ENCODE assay signal across 21 cellular contexts in genomic region chr1:18464665-18465050, GRCh38. TPM values are rescaled to one million over a fixed set of nuclear protein-coding genes. Genes with fewer than 3 reads are reported as not detected.
DNase-seq lines count a peak whose midpoint lies in the region; ATAC-seq, FAIRE-seq and TF ChIP-seq lines count a peak whose summit lies in the region.
"Had no signal": no experiment of that assay in that cellular context is flagged by ENCODE, and none has a peak within 500 bp of the region (broad histone marks: within the 10 kb centered on the region; RNA-seq: fewer than 3 reads in every experiment).

No MANE protein-coding gene starts in this region.

- H3K56ac ChIP-seq in H1 (replicated peaks; ENCODE audit: insufficient read length, low read depth, low read length): no peak overlapping the region

- H3K4ac ChIP-seq in H1 (replicated peaks; ENCODE audit: insufficient read length, low read depth, low read length): no peak overlapping the region

- DNase-seq in LNCaP clone FGC (ENCODE audit: low read depth): peak; percentile 79
- DNase-seq in H1 (ENCODE audit: low read depth in 1 of 2, low spot score in 2 of 2): no peak
- DNase-seq in lower lobe of right lung: peak; percentile 60
- DNase-seq in suprapubic skin (ENCODE audit: low spot score in 2 of 2): no peak
- no peak for DNase-seq in hepatic stellate cell (ENCODE audit: low spot score)
- no peak for DNase-seq in NCI-H446 (lab: John Stamatoyannopoulos, UW)
- no peak for DNase-seq in GM19239 (ENCODE audit: insufficient read length, low spot score)
- DNase-seq: CD4-positive, alpha-beta memory T cell; effector memory CD4-positive, alpha-beta T cell; GF-D8; NCI-H524; SK-N-SH; stimulated activated CD4-positive, alpha-beta T cell treated with anti-CD3 and anti-CD28 coated beads, Interleukin-1b, Interleukin-23, amount 100 ng/mL, for 48 hours; testis had no signal

- ATAC-seq in lower lobe of right lung (peak; percentile 70 to 72), HG03460 (IDR thresholded peaks at IDR 0.05; ENCODE audit: unreplicated experiment) (no peak)
- ATAC-seq: stimulated activated effector memory CD8-positive, alpha-beta T cell treated with anti-CD3 and anti-CD28 coated beads, Interleukin-12 subunit alpha, Interleukin-12 subunit beta, amount 100 ng/mL, for 72 hours had no signal

- POLR2A ChIA-PET in H1 (lab: Charles Lee; ENCODE audit: partially characterized antibody): interaction anchor here (1.6 kb wide), 1 partner anchor 16 kb away, joined by 5 read pairs; the partner anchor contains the start of gene KLHDC7A

- no peak overlapping the region for H2BK12ac ChIP-seq in H1 (ENCODE audit: low read depth, low read length)

- no peaks in the 10 kb centered on the region for H3K79me2 ChIP-seq in H1 (ENCODE audit: control insufficient read depth in 1 of 2, insufficient read depth in 2 of 2, low read length in 2 of 2)

- H3K79me1 ChIP-seq in H1 (ENCODE audit: low read depth, low read length): no peaks in the 10 kb centered on the region

- 0 out of 2 replicates have a peak overlapping the region, but pooled peaks have one; percentile 5 for H2BK15ac ChIP-seq in H1 (ENCODE audit: low read length)

- H2BK20ac ChIP-seq in H1 (ENCODE audit: low read length): no peak overlapping the region

- no peak overlapping the region for H3K14ac ChIP-seq in H1 (ENCODE audit: insufficient read length)

- H3K4me2 ChIP-seq in H1 (ENCODE audit: insufficient read depth in 1 of 2, low read depth in 2 of 2, low read length in 2 of 2): no peak overlapping the region
- H3K4me2 ChIP-seq: SK-N-SH had no signal

- H4K91ac ChIP-seq in H1 (replicated peaks; ENCODE audit: insufficient read length, low read length): no peak overlapping the region

- H3K23ac ChIP-seq in H1 (ENCODE audit: insufficient read length): no peak overlapping the region

- no peaks in the 10 kb centered on the region for H3K27me3 ChIP-seq in H1 (replicated peaks in 1 of 4; ENCODE audit: control insufficient read depth in 3 of 4, extremely low read depth in 1 of 4, insufficient read depth in 3 of 4, low read length in 3 of 4)
- no peaks in the 10 kb centered on the region for H3K27me3 ChIP-seq in lower lobe of right lung (ENCODE audit: low read depth)
- H3K27me3 ChIP-seq in suprapubic skin: peaks cover 39% of the 10 kb centered on the region
- H3K27me3 ChIP-seq: testis had no signal

- H2BK5ac ChIP-seq in H1 (ENCODE audit: low read depth, low read length): no peak overlapping the region

- WGBS in H1 (ENCODE audit: extremely low coverage in 1 of 2, insufficient coverage in 1 of 2, insufficient read length in 1 of 2, insufficient replicate concordance in 2 of 2, low coverage in 1 of 2, low lambda C conversion rate in 2 of 2, missing lambda C conversion rate in 1 of 2), 2 experiments: 88% methylated on average over 8 of the region's 8 CpGs; no CpG with 5 or more reads in 1 of the 2 experiments
- 73% methylated on average over 6 of the region's 8 CpGs for WGBS in suprapubic skin

- no peaks in the 10 kb centered on the region for H3K9me3 ChIP-seq in H1 (ENCODE audit: insufficient read depth in 2 of 2, low read depth in 1 of 2, low read length in 1 of 2)
- no peaks in the 10 kb centered on the region for H3K9me3 ChIP-seq in lower lobe of right lung
- no peaks in the 10 kb centered on the region for H3K9me3 ChIP-seq in suprapubic skin
- H3K9me3 ChIP-seq: SK-N-SH, testis had no signal

- H3K4me3 ChIP-seq in LNCaP clone FGC (ENCODE audit: low read depth, low read length) (no peak overlapping the region), H1 (ENCODE audit: extremely low read depth in 1 of 4, insufficient read depth in 2 of 4, low read depth in 3 of 4, low read length in 4 of 4) (no peak overlapping the region), lower lobe of right lung (no peak overlapping the region), suprapubic skin (no peak overlapping the region)
- H3K4me3 ChIP-seq: testis had no signal

- no peaks in the 10 kb centered on the region for H3K23me2 ChIP-seq in H1 (ENCODE audit: low read depth, low read length)

- H4K8ac ChIP-seq in H1 (ENCODE audit: extremely low read depth, insufficient read depth, low read length): no peak overlapping the region

- H2BK120ac ChIP-seq in H1 (replicated peaks; ENCODE audit: low read depth, low read length): no peak overlapping the region

- H3K36me3 ChIP-seq in H1 (ENCODE audit: control insufficient read depth in 2 of 4, insufficient read depth in 4 of 4, low read length in 3 of 4) (no peaks in the 10 kb centered on the region), lower lobe of right lung (no peaks in the 10 kb centered on the region), suprapubic skin (no peaks in the 10 kb centered on the region)

- no peak overlapping the region for H2AFZ ChIP-seq in H1 (ENCODE audit: low read length)

- no peak overlapping the region for H3K9ac ChIP-seq in H1 (replicated peaks in 1 of 4; ENCODE audit: extremely low read depth in 1 of 4, low read depth in 3 of 4, low read length in 3 of 4)
- H3K9ac ChIP-seq: SK-N-SH had no signal

- H4K20me1 ChIP-seq in H1 (replicated peaks in 1 of 2; ENCODE audit: control insufficient read depth in 1 of 2, insufficient read depth in 2 of 2, low read length in 2 of 2): no peaks in the 10 kb centered on the region

- CTCF ChIA-PET in H1 (lab: Charles Lee; ENCODE audit: partially characterized antibody): interaction anchor here (0.9 to 1.5 kb wide), 6 partner anchors 21 to 142 kb away, joined by 3 to 5 read pairs (median 3); no protein-coding TSS in a partner anchor

- FAIRE-seq in H1 (lab: Jason Lieb, UNC) (no peak), GM19239 (lab: Jason Lieb, UNC) (no peak)

- H3K4me1 ChIP-seq in H1 (replicated peaks in 1 of 4; ENCODE audit: control insufficient read depth in 3 of 4, insufficient read depth in 4 of 4, low read length in 3 of 4): no peaks in the 10 kb centered on the region; a peak in 1 of 7 replicates
- no peaks in the 10 kb centered on the region for H3K4me1 ChIP-seq in lower lobe of right lung
- peaks cover 6% of the 10 kb centered on the region for H3K4me1 ChIP-seq in suprapubic skin
- H3K4me1 ChIP-seq: testis had no signal

- H2AK5ac ChIP-seq in H1 (ENCODE audit: low read depth, low read length): no peak overlapping the region

- no peak overlapping the region for H4K5ac ChIP-seq in H1 (ENCODE audit: insufficient read length, low read depth, low read length)

- no peak for TF ChIP-seq POLR2A in H1 (IDR thresholded peaks at IDR 0.05; ENCODE audit: control extremely low read depth in 1 of 2, low read depth in 2 of 2, low read length in 2 of 2)
- TF ChIP-seq POLR2A in suprapubic skin (IDR thresholded peaks at IDR 0.05): no peak

- no peak for TF ChIP-seq RAD21 in H1 (IDR thresholded peaks at IDR 0.05 in 1 of 2, conservative IDR thresholded peaks at IDR 0.05 in 1 of 2; ENCODE audit: low read depth in 2 of 2, low read length in 2 of 2)

- TF ChIP-seq EP300 in H1 (IDR thresholded peaks at IDR 0.05; ENCODE audit: borderline replicate concordance in 1 of 2, low read depth in 2 of 2, low read length in 2 of 2): no peak
- no peak for TF ChIP-seq EP300 in suprapubic skin (IDR thresholded peaks at IDR 0.05)

- H3K27ac ChIP-seq in H1 (ENCODE audit: low read depth, low read length): no peak overlapping the region
- H3K27ac ChIP-seq in lower lobe of right lung: no peak overlapping the region
- peak overlapping the region; percentile 57 for H3K27ac ChIP-seq in suprapubic skin
- H3K27ac ChIP-seq: testis had no signal

- H3K18ac ChIP-seq in H1 (ENCODE audit: extremely low read depth, low read length): no peak overlapping the region

- TF ChIP-seq CTCF in LNCaP clone FGC (IDR thresholded peaks at IDR 0.05; ENCODE audit: control insufficient read depth, extremely low read depth, insufficient read depth) (no peak), H1 (IDR thresholded peaks at IDR 0.05; ENCODE audit: control extremely low read depth in 1 of 3, insufficient read depth in 1 of 3, low read depth in 1 of 3, low read length in 3 of 3) (no peak), lower lobe of right lung (IDR thresholded peaks at IDR 0.05) (no peak), suprapubic skin (IDR thresholded peaks at IDR 0.05) (no peak)

- intact Hi-C loops in lower lobe of right lung (cut with DNase I): no loop called here

TF ChIP-seq in H1, 55 proteins besides CTCF, POLR2A, EP300 and RAD21 (continues in another document):
- TF ChIP-seq KDM1A (IDR thresholded peaks at IDR 0.05; ENCODE audit: borderline replicate concordance, low read length) (no peak), USF2 (IDR thresholded peaks at IDR 0.05; ENCODE audit: low read length) (no peak), ASH2L (IDR thresholded peaks at IDR 0.05; ENCODE audit: low read length) (no peak), GABPA (IDR thresholded peaks at IDR 0.05; ENCODE audit: borderline replicate concordance, insufficient read depth, low read length) (no peak), RBBP5 (IDR thresholded peaks at IDR 0.05; ENCODE audit: borderline replicate concordance, low read depth, low read length) (no peak), BCL11A (IDR thresholded peaks at IDR 0.05; ENCODE audit: low read depth in 2 of 2, low read length in 2 of 2) (no peak), YY1 (IDR thresholded peaks at IDR 0.05; ENCODE audit: low read depth, low read length) (no peak), E2F6 (IDR thresholded peaks at IDR 0.05) (no peak)

RNA-seq across cellular contexts. Expression of gene KLHDC7A, which starts 16.1 kb away (rescaled TPM):
- total RNA-seq in H1 (2021; fragmentation: NEBNext Ultra II Directional; extraction: Animal tissue kit (Norgen Biotek cat#: 25700)): 18.9 and 19.1 TPM in 2 replicates
- 3.9 and 8.5 TPM in 2 replicates for polyA plus RNA-seq in H1 (2011; rRNA removed)
- 6.8 TPM for polyA plus RNA-seq in H1 (2011; cell fraction: cytosol; rRNA removed)
- 15.3 TPM for polyA plus RNA-seq in H1 (2011; cell fraction: nucleus; rRNA removed)
- polyA plus RNA-seq in H1 (2012, experiment 1 of 2): 7.8 to 11.5 TPM (median 10.0 TPM) in 4 replicates
- polyA plus RNA-seq in H1 (2012, experiment 2 of 2): 8.7 TPM
- polyA plus RNA-seq in H1 (2013, experiment 1 of 2): 17.9 TPM
- polyA plus RNA-seq in H1 (2013, experiment 2 of 2): 18.2 TPM
- polyA minus RNA-seq in H1 (2011; rRNA and poly(A)+ RNA removed): 9.1 and 9.2 TPM in 2 replicates
- 11.3 TPM for polyA minus RNA-seq in H1 (2011; cell fraction: cytosol; rRNA and poly(A)+ RNA removed)
- polyA minus RNA-seq in H1 (2011; cell fraction: nucleus; rRNA and poly(A)+ RNA removed): 21.2 TPM
- 1.1 TPM for total RNA-seq in lower lobe of right lung
- total RNA-seq in suprapubic skin: under 1 TPM in 3 of 4 donors, not detected in 1; 0.08 to 0.31 (median 0.23) TPM
- total RNA-seq: CD4-positive, alpha-beta memory T cell; fibroblast of lung; glomerular endothelial cell; LHCN-M2; skeletal muscle tissue; T-helper 2 cell treated with Interferon-gamma antibody and Interleukin-4, amounts not matched to agents 100 ng/mL and 5 ng/mL, for 36 hours had no signal
- polyA plus RNA-seq: CD4-positive, alpha-beta memory T cell; fibroblast of lung; SK-N-SH had no signal

Comparison
In these comparisons a context has a peak if more than half of its experiments do, and no peak if none do; other contexts are left out.
1. DNase-seq: peak in LNCaP clone FGC (single experiment) and lower lobe of right lung (single experiment); none in H1 (0 of 2), suprapubic skin (0 of 2), hepatic stellate cell (single experiment), NCI-H446 (0 of 2) and GM19239 (single experiment).